Comparison of ENCODE assay signal across 7 cellular contexts in the genomic region with DNA sequence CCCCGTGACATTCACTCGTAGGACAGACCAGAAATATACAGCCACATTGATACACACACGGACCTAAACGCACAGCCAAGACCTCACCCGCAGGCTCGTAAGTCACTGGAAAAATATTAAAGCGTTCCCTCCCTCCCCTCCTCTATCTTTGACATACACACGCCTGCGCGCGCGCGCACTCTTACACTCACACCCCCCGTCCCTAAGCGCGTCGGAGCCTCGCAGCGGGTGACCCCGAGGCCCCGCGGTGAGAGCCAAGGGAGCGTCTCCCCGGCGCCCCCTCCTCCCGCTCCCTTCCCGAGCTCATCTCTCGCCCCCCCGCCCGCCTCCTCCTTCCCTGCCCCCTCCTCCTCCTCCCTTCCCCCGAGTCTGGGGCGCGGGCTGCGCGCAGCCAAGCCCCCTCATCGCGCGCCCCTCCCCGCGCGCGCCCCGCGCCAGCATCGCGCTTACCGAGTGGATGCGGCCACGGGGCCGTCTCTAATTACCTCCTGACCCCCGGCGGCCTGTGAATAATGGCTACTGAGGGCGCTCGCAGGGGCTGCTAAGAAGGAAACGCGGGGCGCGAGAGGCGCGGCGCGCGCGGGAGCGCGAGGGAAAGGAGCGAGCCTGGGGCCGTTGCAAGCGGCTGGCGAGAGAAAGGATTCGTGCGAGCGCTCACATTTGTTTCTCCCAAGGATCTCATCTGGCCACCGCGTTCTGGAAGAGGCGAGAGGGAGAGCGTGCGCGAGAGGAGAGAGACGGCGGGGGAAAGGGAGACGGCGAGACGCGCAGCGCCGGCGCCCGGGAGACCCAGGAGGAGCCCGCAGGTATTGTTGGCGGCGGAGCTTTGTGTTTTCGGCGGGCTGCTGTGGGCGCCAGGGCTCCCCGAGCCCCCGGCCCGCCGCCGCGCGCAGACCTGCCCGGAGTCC. TPM values are rescaled to one million over a fixed set of nuclear protein-coding genes. Genes with fewer than 3 reads are reported as not detected.
A peak's percentile ranks its signal among the peaks of the same experiment; 100 is the strongest.
DNase-seq lines count a peak whose midpoint lies in the region; ATAC-seq and TF ChIP-seq lines count a peak whose summit lies in the region.

No MANE protein-coding gene starts in this region.

- H3K4me1 ChIP-seq in Peyer's patch (peaks cover 0 to 34% (median 18%) of the 10 kb centered on the region in 4 donors), spleen (peaks cover 29 to 83% (median 64%) of the 10 kb centered on the region in 6 donors)

- peak in 1 of 3 donors; percentile 21 for DNase-seq in Peyer's patch
- DNase-seq in brain microvascular endothelial cell = peak; percentile 74
- peak; percentile 43 for DNase-seq in inferior parietal cortex (ENCODE audit: extremely low spot score)
- DNase-seq in spleen = no peak
- DNase-seq in activated effector memory CD4-positive, alpha-beta T cell treated with anti-CD3 and anti-CD28 coated beads, Interleukin-2, amount 50 U/mL, for 16 hours = no peak

- no peaks in the 10 kb centered on the region for H3K9me3 ChIP-seq in Peyer's patch
- H3K9me3 ChIP-seq in spleen = no peaks in the 10 kb centered on the region

- in situ Hi-C loops in brain microvascular endothelial cell (cut with HindIII; ENCODE audit: low pct_ligation_motif_present, low sequenced_read_pairs) = no loop called here

- no peaks in the 10 kb centered on the region for H3K27me3 ChIP-seq in Peyer's patch
- no peaks in the 10 kb centered on the region for H3K27me3 ChIP-seq in brain microvascular endothelial cell (replicated peaks)
- peaks cover 0 to 39% (median 9%) of the 10 kb centered on the region in 7 donors for H3K27me3 ChIP-seq in spleen (replicated peaks in 1 of 7)

- ATAC-seq in GM21717 (IDR thresholded peaks at IDR 0.05; ENCODE audit: unreplicated experiment) = no peak

- no peak for TF ChIP-seq CTCF in Peyer's patch (IDR thresholded peaks at IDR 0.05)
- TF ChIP-seq CTCF in brain microvascular endothelial cell (IDR thresholded peaks at IDR 0.05; ENCODE audit: low read depth, low read length, missing control alignments) = no peak
- TF ChIP-seq CTCF in spleen (IDR thresholded peaks at IDR 0.05 in 8 of 11, conservative IDR thresholded peaks at IDR 0.05 in 3 of 11) = no peak

- peak overlapping the region in 2 of 4 donors; percentile 36 to 69 for H3K27ac ChIP-seq in Peyer's patch
- H3K27ac ChIP-seq in brain microvascular endothelial cell = peak overlapping the region; percentile 44
- peak overlapping the region; percentile 14 to 88 (median 82) for H3K27ac ChIP-seq in spleen

- no peaks in the 10 kb centered on the region for H3K36me3 ChIP-seq in Peyer's patch
- H3K36me3 ChIP-seq in brain microvascular endothelial cell (replicated peaks) = no peaks in the 10 kb centered on the region
- H3K36me3 ChIP-seq in spleen = peaks cover 0 to 8% (median 0%) of the 10 kb centered on the region in 6 donors

- intact Hi-C loops in spleen (cut with DNase I; ENCODE audit: low total_unique reads) = loop anchor here (5.0 kb wide), 1 partner anchor 36 kb away; no protein-coding TSS in a partner anchor

- WGBS in spleen, 5 donors = 1 to 2% (median 1%) methylated on average over 76 to 103 of the region's 103 CpGs

- peak; percentile 21 for TF ChIP-seq POLR2A in GM19193 (IDR thresholded peaks at IDR 0.05; ENCODE audit: extremely low read depth, insufficient read depth, insufficient read length)
- TF ChIP-seq POLR2A in Peyer's patch (IDR thresholded peaks at IDR 0.05) = no peak
- TF ChIP-seq POLR2A in spleen (IDR thresholded peaks at IDR 0.05) = no peak

- H3K4me3 ChIP-seq in Peyer's patch (peak overlapping the region; percentile 27 to 55 (median 52)), brain microvascular endothelial cell (ENCODE audit: low read depth, low read length) (peak overlapping the region; percentile 60), spleen (peak overlapping the region; percentile 45 to 81 (median 60))

RNA-seq across cellular contexts. Expression of a gene that starts 42.4 kb away (rescaled TPM):
- 10 to 100 TPM; 12.8 to 51.2 (median 47.6) TPM for total RNA-seq in Peyer's patch
- total RNA-seq in spleen = 10 to 100 TPM; 28.9 to 61.9 (median 40.3) TPM
- 10 to 100 TPM in 1 of 3 donors, 1 to 10 TPM in 2; 5.4 to 19.7 (median 6.1) TPM for polyA plus RNA-seq in spleen

Comparison
In these comparisons a context has a peak if more than half of its experiments do, and no peak if none do; other contexts are left out.
1. DNase-seq: peak in brain microvascular endothelial cell (single experiment) and inferior parietal cortex (single experiment); none in spleen (single experiment) and activated effector memory CD4-positive, alpha-beta T cell treated with anti-CD3 and anti-CD28 coated beads, Interleukin-2, amount 50 U/mL, for 16 hours (single experiment).
2. Peak in every context shown above with its lines, with median percentiles within 50 percentile points of each other: H3K4me3 ChIP-seq.